Comparison of ENCODE assay signal across 8 cellular contexts in genomic region chr13:112606125-112607001, GRCh38. TPM values are rescaled to one million over a fixed set of nuclear protein-coding genes. Genes with fewer than 3 reads are reported as not detected.
DNase-seq lines count a peak whose midpoint lies in the region; ATAC-seq and TF ChIP-seq lines count a peak whose summit lies in the region.

No MANE protein-coding gene starts in this region.

- peaks cover 6% of the 10 kb centered on the region; the same call in 1 of the 2 replicates for H3K4me1 ChIP-seq in HUES64 (ENCODE audit: insufficient read depth, low read length)
- H3K4me1 ChIP-seq in PC-9 (replicated peaks; ENCODE audit: insufficient read depth), result 0 out of 2 replicates have a peak, but pooled peaks cover 5% of the 10 kb centered on the region
- peaks cover 8 to 13% (median 11%) of the 10 kb centered on the region in 4 donors for H3K4me1 ChIP-seq in esophagus muscularis mucosa

- H2AFZ ChIP-seq in PC-9, result peak overlapping the region; percentile 72

- H3K4me3 ChIP-seq in HUES64 (ENCODE audit: low read length), result peak overlapping the region; percentile 73
- H3K4me3 ChIP-seq in PC-9, result peak overlapping the region; percentile 58
- peak overlapping the region; percentile 52 to 61 (median 53) for H3K4me3 ChIP-seq in esophagus muscularis mucosa

- peak; percentile 100 for ATAC-seq in GM21515 (IDR thresholded peaks at IDR 0.05; ENCODE audit: unreplicated experiment)

- TF ChIP-seq POLR2A in esophagus muscularis mucosa (IDR thresholded peaks at IDR 0.05; ENCODE audit: low read depth), result no peak

- no peaks in the 10 kb centered on the region for H4K20me1 ChIP-seq in PC-9 (ENCODE audit: insufficient read depth)

- POLR2A ChIA-PET in PC-9 (lab: Charles Lee; ENCODE audit: unreplicated experiment), result interaction anchor here (0.6 kb wide), 1 partner anchor 17 kb away, joined by 7 read pairs; no protein-coding TSS in a partner anchor

- intact Hi-C loops in PC-9 (cut with micrococcal nuclease; ENCODE audit: unreplicated experiment) (loop anchor here (1.0 to 5.0 kb wide), 3 partner anchors 162 to 1134 kb away; no protein-coding TSS in a partner anchor), esophagus muscularis mucosa (cut with DNase I) (loop anchor here (5.0 kb wide), 2 partner anchors 164 to 1134 kb away; no protein-coding TSS in a partner anchor)

- H3K36me3 ChIP-seq in HUES64 (ENCODE audit: insufficient read depth, low read length), result no peaks in the 10 kb centered on the region
- H3K36me3 ChIP-seq in PC-9 (ENCODE audit: low read depth), result no peaks in the 10 kb centered on the region
- H3K36me3 ChIP-seq in esophagus muscularis mucosa, result no peaks in the 10 kb centered on the region

- H3K9me3 ChIP-seq in HUES64 (ENCODE audit: insufficient read depth, low read depth, low read length) (no peaks in the 10 kb centered on the region), PC-9 (ENCODE audit: insufficient read depth, low read depth) (no peaks in the 10 kb centered on the region), esophagus muscularis mucosa (no peaks in the 10 kb centered on the region)

- H3K9ac ChIP-seq in HUES64 (ENCODE audit: low read depth, low read length), result peak overlapping the region; percentile 90

- H3K79me2 ChIP-seq in PC-9 (ENCODE audit: low read depth), result no peaks in the 10 kb centered on the region

- H3K27ac ChIP-seq in HUES64 (ENCODE audit: low read depth, low read length) (peak overlapping the region; percentile 74), PC-9 (no peak overlapping the region), esophagus muscularis mucosa (replicated peaks in 1 of 4) (peak overlapping the region; percentile 65 to 81 (median 76))

- DNase-seq in DMS114 treated with DMSO at 0.1 percent for 48 hours (lab: John Stamatoyannopoulos, UW; ENCODE audit: unreplicated experiment) (peak; percentile 53), PC-9 (peak; percentile 80 to 94), esophagus muscularis mucosa (ENCODE audit: extremely low spot score) (peak; percentile 93), myocyte (ENCODE audit: low read depth) (peak; percentile 90)
- DNase-seq in activated T-cell treated with anti-CD3 and anti-CD28 coated beads, Interleukin-2, amount 50 U/mL, for 48 hours, result peak; percentile 93 to 94
- peak; percentile 85 for DNase-seq in stimulated activated CD8-positive, alpha-beta memory T cell treated with anti-CD3 and anti-CD28 coated beads, Interleukin-7, amount 100 ng/mL, for 24 hours (ENCODE audit: low read depth)

- peak overlapping the region; percentile 91 for H3K4me2 ChIP-seq in PC-9

- H3F3A ChIP-seq in PC-9 (ENCODE audit: insufficient read depth, low read depth), result no peaks in the 10 kb centered on the region

- BruUV-seq in PC-9 (replicated peaks; lab: Mats Ljungman, UMichigan), result no TSS peak

- TF ChIP-seq EP300 in esophagus muscularis mucosa (IDR thresholded peaks at IDR 0.05), result no peak

- 8% methylated on average over 44 of the region's 44 CpGs for WGBS in HUES64
- 2% methylated on average over 29 of the region's 44 CpGs for WGBS in esophagus muscularis mucosa

- TF ChIP-seq CTCF in PC-9 (conservative IDR thresholded peaks at IDR 0.05) (peak; percentile 94), esophagus muscularis mucosa (IDR thresholded peaks at IDR 0.05) (peak; percentile 94 to 96 (median 96))

- no peaks in the 10 kb centered on the region for H3K27me3 ChIP-seq in HUES64 (ENCODE audit: insufficient read depth, low read length)
- H3K27me3 ChIP-seq in PC-9 (ENCODE audit: insufficient read depth, low read depth), result peaks cover 35% of the 10 kb centered on the region
- no peaks in the 10 kb centered on the region for H3K27me3 ChIP-seq in esophagus muscularis mucosa

- CTCF ChIA-PET in PC-9 (lab: Charles Lee), result no interaction called here

- H3K9me2 ChIP-seq in PC-9 (ENCODE audit: insufficient read depth), result no peaks in the 10 kb centered on the region

RNA-seq across cellular contexts. Expression of gene TUBGCP3, which starts 18.4 kb away (rescaled TPM):
- polyA plus RNA-seq in HUES64 (2013, experiment 1 of 2), result 19.4 TPM
- polyA plus RNA-seq in HUES64 (2013, experiment 2 of 2), result 23.6 TPM
- 35.1 and 47.4 TPM in 2 replicates for total RNA-seq in PC-9 (2021)
- 10 to 100 TPM; 25.2 to 33.6 (median 30.6) TPM for total RNA-seq in esophagus muscularis mucosa
- total RNA-seq in myocyte, result 8.4 and 12.5 TPM in 2 replicates
- 10.9 TPM for polyA plus RNA-seq in myocyte (2012)
